In genomic region chr17:77022766-77023165, GRCh38 we compare ENCODE assay signal across 19 cellular contexts.
A peak's percentile ranks its signal among the peaks of the same experiment; 100 is the strongest.
DNase-seq lines count a peak whose midpoint lies in the region; ATAC-seq and TF ChIP-seq lines count a peak whose summit lies in the region.
"Had no signal": no experiment of that assay in that cellular context is flagged by ENCODE, and none has a peak within 500 bp of the region (broad histone marks: within the 10 kb centered on the region; RNA-seq: fewer than 3 reads in every experiment).

No MANE protein-coding gene starts in this region.

- H3K9me3 ChIP-seq in HAP-1 (no peaks in the 10 kb centered on the region), Panc1 (ENCODE audit: control insufficient read depth, insufficient read depth, low read depth, low read length) (no peaks in the 10 kb centered on the region), esophagus muscularis mucosa (peaks cover 0 to 26% (median 9%) of the 10 kb centered on the region in 4 donors)

- intact Hi-C loops in Panc1 (cut with micrococcal nuclease; ENCODE audit: unreplicated experiment) (no loop called here), esophagus muscularis mucosa (cut with DNase I) (no loop called here)

- H3K27me3 ChIP-seq in GM23338 (ENCODE audit: insufficient read depth) (no peaks in the 10 kb centered on the region), HAP-1 (ENCODE audit: low read depth) (no peaks in the 10 kb centered on the region), Panc1 (ENCODE audit: control insufficient read depth, insufficient read depth, low read length) (no peaks in the 10 kb centered on the region), esophagus muscularis mucosa (no peaks in the 10 kb centered on the region)
- H3K27me3 ChIP-seq: BLaER1 treated with 17β-estradiol and CSF1 and Interleukin-3, amounts not matched to agents 10 nM and 100 nM had no signal

- peaks cover 14% of the 10 kb centered on the region for H3K9me3 Mint-ChIP-seq in GM23338

- H3K27me3 Mint-ChIP-seq in GM23338 (ENCODE audit: insufficient read depth, low read depth, poor library complexity) = peaks cover 2% of the 10 kb centered on the region
- H3K27me3 Mint-ChIP-seq: CD4-positive, alpha-beta T cell had no signal

- no peaks in the 10 kb centered on the region for H3F3A ChIP-seq in GM23338 (replicated peaks; ENCODE audit: low read depth)

- in situ Hi-C loops in HAP-1 (cut with MboI; ENCODE audit: low sequenced_read_pairs) (no loop called here), Panc1 (cut with HindIII; ENCODE audit: low pct_unique_long_range_greater_than_20kb, low sequenced_read_pairs) (no loop called here)

- H3K36me3 Mint-ChIP-seq in GM23338 (ENCODE audit: low read depth) = 0 out of 3 replicates have a peak, but pooled peaks cover 3% of the 10 kb centered on the region
- H3K36me3 Mint-ChIP-seq: CD8-positive, alpha-beta T cell had no signal

- H3K27ac ChIP-seq in GM23338 (ENCODE audit: low read depth) = no peak overlapping the region
- H3K27ac ChIP-seq in Panc1 (ENCODE audit: low read length) = no peak overlapping the region
- H3K27ac ChIP-seq in esophagus muscularis mucosa (replicated peaks in 1 of 4) = no peak overlapping the region
- H3K27ac ChIP-seq: 22Rv1; A549; BLaER1 treated with 17β-estradiol and CSF1 and Interleukin-3, amounts not matched to agents 10 nM and 100 nM; C4-2B had no signal

- H3K9me2 ChIP-seq in GM23338 (ENCODE audit: insufficient read depth) = no peaks in the 10 kb centered on the region

- H3K4me3 ChIP-seq in GM23338 (no peak overlapping the region), HAP-1 (no peak overlapping the region), Panc1 (ENCODE audit: low read depth in 2 of 2, low read length in 2 of 2) (no peak overlapping the region), esophagus muscularis mucosa (no peak overlapping the region)
- H3K4me3 ChIP-seq: A549; BLaER1 treated with 17β-estradiol and CSF1 and Interleukin-3, amounts not matched to agents 10 nM and 100 nM had no signal

- H3K36me3 ChIP-seq in GM23338 (ENCODE audit: insufficient read depth) = no peaks in the 10 kb centered on the region
- no peaks in the 10 kb centered on the region for H3K36me3 ChIP-seq in HAP-1 (replicated peaks)
- no peaks in the 10 kb centered on the region for H3K36me3 ChIP-seq in Panc1 (ENCODE audit: control insufficient read depth, insufficient read depth, low read length)
- H3K36me3 ChIP-seq in esophagus muscularis mucosa = no peaks in the 10 kb centered on the region
- H3K36me3 ChIP-seq: BLaER1 treated with 17β-estradiol and CSF1 and Interleukin-3, amounts not matched to agents 10 nM and 100 nM had no signal

- CTCF ChIA-PET in Panc1 (lab: Charles Lee) = interaction anchor here (0.7 kb wide), 1 partner anchor 33 kb away, joined by 5 read pairs; no protein-coding TSS in a partner anchor

- no peak for TF ChIP-seq EP300 in esophagus muscularis mucosa (IDR thresholded peaks at IDR 0.05)

- no peak for TF ChIP-seq POLR2A in esophagus muscularis mucosa (IDR thresholded peaks at IDR 0.05; ENCODE audit: low read depth)

- no peak for DNase-seq in GM23338 (ENCODE audit: low spot score)
- peak; percentile 24 to 39 for DNase-seq in HAP-1 (ENCODE audit: low spot score in 2 of 2)
- DNase-seq in Panc1 (ENCODE audit: low read depth, low spot score) = no peak
- peak; percentile 1 for DNase-seq in iPS-NIHi7 (ENCODE audit: extremely low spot score)
- DNase-seq in esophagus muscularis mucosa (ENCODE audit: extremely low spot score) = no peak
- no peak for DNase-seq in activated naive CD4-positive, alpha-beta T cell treated with anti-CD3 and anti-CD28 coated beads, Interleukin-2, amount 50 U/mL, for 16 hours
- DNase-seq: AML-193; Caco-2; Calu3; CD4-positive, alpha-beta T cell; CD8-positive, alpha-beta T cell; DMS79 treated with DMSO at 0.1 percent for 48 hours; GF-D8 had no signal

- H3K4me1 ChIP-seq in GM23338 (ENCODE audit: insufficient read depth) = no peaks in the 10 kb centered on the region
- H3K4me1 ChIP-seq in HAP-1 = peaks cover 2% of the 10 kb centered on the region; the same call in 1 of the 2 replicates
- no peaks in the 10 kb centered on the region for H3K4me1 ChIP-seq in Panc1 (ENCODE audit: control insufficient read depth, insufficient read depth, low read length)
- H3K4me1 ChIP-seq in esophagus muscularis mucosa = no peaks in the 10 kb centered on the region
- H3K4me1 ChIP-seq: A549, Caco-2 had no signal

- TF ChIP-seq CTCF in GM23338 (conservative IDR thresholded peaks at IDR 0.05; ENCODE audit: low read depth in 2 of 2) = no peak
- no peak for TF ChIP-seq CTCF in Panc1 (IDR thresholded peaks at IDR 0.05)
- no peak for TF ChIP-seq CTCF in esophagus muscularis mucosa (IDR thresholded peaks at IDR 0.05)

- no peak overlapping the region for H3K27ac Mint-ChIP-seq in GM23338
- H3K27ac Mint-ChIP-seq: B cell; CD4-positive, alpha-beta T cell; CD8-positive, alpha-beta T cell had no signal

- H4K20me1 ChIP-seq in GM23338 (replicated peaks; ENCODE audit: insufficient read depth) = no peaks in the 10 kb centered on the region
- H4K20me1 ChIP-seq: BLaER1 treated with 17β-estradiol and CSF1 and Interleukin-3, amounts not matched to agents 10 nM and 100 nM had no signal

- no peak overlapping the region for H2AFZ ChIP-seq in GM23338

- no peaks in the 10 kb centered on the region for H3K79me2 ChIP-seq in GM23338 (replicated peaks; ENCODE audit: insufficient read depth)

- ATAC-seq in GM23338 (peak; percentile 49; the same call in 1 of the 3 replicates), Panc1 (peak; percentile 76), HG03469 (IDR thresholded peaks at IDR 0.05; ENCODE audit: unreplicated experiment) (no peak)
- ATAC-seq: CD8-positive, alpha-beta T cell had no signal

- no TSS peak for BruUV-seq in Panc1 (replicated peaks; lab: Mats Ljungman, UMichigan)

- POLR2A ChIA-PET in Panc1 (lab: Charles Lee) = no interaction called here

- H3K4me2 ChIP-seq in GM23338 = no peak overlapping the region
- H3K4me2 ChIP-seq: A549; BLaER1 treated with 17β-estradiol and CSF1 and Interleukin-3, amounts not matched to agents 10 nM and 100 nM had no signal

- H3K4me1 Mint-ChIP-seq in GM23338 = peaks cover 3% of the 10 kb centered on the region; the same call in 2 of the 3 replicates

- WGBS in esophagus muscularis mucosa = 71% methylated on average over 2 of the region's 2 CpGs

- H3K4me3 Mint-ChIP-seq in GM23338 = no peak overlapping the region
- H3K4me3 Mint-ChIP-seq: B cell; CD4-positive, alpha-beta T cell; CD8-positive, alpha-beta T cell had no signal

TF ChIP-seq in GM23338, 12 proteins besides CTCF, POLR2A, EP300 and RAD21:
- no peak for TF ChIP-seq JUNB (IDR thresholded peaks at IDR 0.05; ENCODE audit: unreplicated experiment)
- TF ChIP-seq EZH2 (IDR thresholded peaks at IDR 0.05; ENCODE audit: low read depth, unreplicated experiment) = no peak
- TF ChIP-seq REST (IDR thresholded peaks at IDR 0.05; ENCODE audit: unreplicated experiment) = no peak
- no peak for TF ChIP-seq POLR2AphosphoS5 (IDR thresholded peaks at IDR 0.05; ENCODE audit: low read depth)

Comparison
In these comparisons a context has a peak if more than half of its experiments do, and no peak if none do; other contexts are left out.
1. DNase-seq: peak in HAP-1 (2 of 2) and iPS-NIHi7 (single experiment); none in GM23338 (single experiment), Panc1 (single experiment), esophagus muscularis mucosa (single experiment) and activated naive CD4-positive, alpha-beta T cell treated with anti-CD3 and anti-CD28 coated beads, Interleukin-2, amount 50 U/mL, for 16 hours (single experiment).